22 cellular contexts compared by ENCODE assay signal in genomic region chr5:6547498-6547897, GRCh38.
"Had no signal": no experiment of that assay in that cellular context is flagged by ENCODE, and none has a peak within 500 bp of the region (broad histone marks: within the 10 kb centered on the region; RNA-seq: fewer than 3 reads in every experiment).

No MANE protein-coding gene starts in this region.

- H3K4me1 ChIP-seq: colonic mucosa, foreskin keratinocyte, prostate gland, right lobe of liver, upper lobe of left lung, uterus had no signal

- DNase-seq: colonic mucosa; effector CD8-positive, alpha-beta T cell; endodermal cell; foreskin keratinocyte; hypothalamus; immature natural killer cell; mesenchymal stem cell; mucosa of descending colon; naive thymus-derived CD4-positive, alpha-beta T cell; retina; right lobe of liver; stimulated activated CD4-positive, alpha-beta T cell treated with anti-CD3 and anti-CD28 coated beads, Interleukin-4, amount 100 ng/mL, for 4 hours; stimulated activated naive CD8-positive, alpha-beta T cell treated with anti-CD3 and anti-CD28 coated beads, Interleukin-15, Interleukin-2, amounts not matched to agents 100 U/mL and 50 U/mL, for 24 hours; thyroid gland; upper lobe of left lung; uterus had no signal

- H3K9me3 ChIP-seq: colonic mucosa, mucosa of descending colon, prostate gland, right lobe of liver, thyroid gland, upper lobe of left lung, uterus had no signal

- H3K27me3 ChIP-seq: cardiac muscle cell, colonic mucosa, foreskin keratinocyte, neural progenitor cell, right lobe of liver, thyroid gland, upper lobe of left lung, uterus had no signal

- H3K36me3 ChIP-seq: cardiac muscle cell, colonic mucosa, neural progenitor cell, prostate gland, right lobe of liver, thyroid gland, upper lobe of left lung, uterus had no signal

- H3K27ac ChIP-seq: cardiac muscle cell, colonic mucosa, epithelial cell of prostate, foreskin keratinocyte, neural progenitor cell, prostate gland, right lobe of liver, thyroid gland, upper lobe of left lung, uterus had no signal

- ATAC-seq: esophagus mucosa; foreskin keratinocyte; mucosa of descending colon; naive thymus-derived CD4-positive, alpha-beta T cell; right lobe of liver; stimulated activated memory B cell treated with anti-CD40 and anti-IgM and Interleukin-4, amounts not matched to agents 10 μg/mL and 1 μg/mL and 100 μg/mL, for 72 hours; stimulated activated naive CD8-positive, alpha-beta T cell treated with anti-CD3 and anti-CD28 coated beads, Interleukin-15, Interleukin-2, amounts not matched to agents 100 U/mL and 50 U/mL, for 24 hours had no signal

- H3K9ac ChIP-seq: neural progenitor cell had no signal

- H3K4me3 ChIP-seq: cardiac muscle cell, colonic mucosa, mucosa of descending colon, neural progenitor cell, prostate gland, right lobe of liver, thyroid gland, upper lobe of left lung, uterus had no signal
